In genomic region chr5:87211676-87212075, GRCh38 we compare ENCODE assay signal across 2 cellular contexts.
TF ChIP-seq lines count a peak whose summit lies in the region.

No MANE protein-coding gene starts in this region.

TF ChIP-seq in HCT116, 20 proteins besides CTCF, POLR2A, EP300 and RAD21 (continued from another document):
- TF ChIP-seq REST (IDR thresholded peaks at IDR 0.05; ENCODE audit: low read depth) (no peak), SRF (IDR thresholded peaks at IDR 0.05; ENCODE audit: low read depth) (no peak), ELF1 (IDR thresholded peaks at IDR 0.05; ENCODE audit: borderline replicate concordance, low read depth) (no peak), POLR2AphosphoS5 (IDR thresholded peaks at IDR 0.05; ENCODE audit: low read depth, low read length) (no peak), ATF3 (IDR thresholded peaks at IDR 0.05) (no peak), CEBPB (IDR thresholded peaks at IDR 0.05; ENCODE audit: low read depth) (no peak), JUND (IDR thresholded peaks at IDR 0.05) (no peak), MAX (IDR thresholded peaks at IDR 0.05) (no peak)

TF ChIP-seq in GM12878, 131 proteins besides CTCF, POLR2A, EP300 and RAD21 (continued from another document):
- no peak for TF ChIP-seq BCL3 (IDR thresholded peaks at IDR 0.05; ENCODE audit: borderline replicate concordance, insufficient read depth, low read depth, low read length, poor library complexity, severe bottlenecking)
